In the genomic region with DNA sequence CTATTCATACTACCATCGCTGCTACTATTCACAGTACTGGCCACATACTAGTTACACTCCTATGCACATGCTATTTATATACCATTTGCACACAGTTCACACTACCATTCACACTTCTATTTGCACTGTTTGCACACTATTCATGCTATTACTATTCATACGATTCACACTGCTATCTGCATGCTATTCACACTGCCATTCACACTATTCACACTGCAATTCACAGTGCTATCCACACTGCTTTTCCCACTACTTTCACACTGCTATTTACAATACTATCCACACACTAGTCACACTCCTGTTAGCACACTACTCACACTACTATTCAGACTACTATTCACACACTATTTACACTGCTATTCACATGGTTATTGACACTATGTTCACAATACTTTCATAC, we compare ENCODE assay signal across 32 cellular contexts.
"Had no signal": no experiment of that assay in that cellular context is flagged by ENCODE, and none has a peak within 500 bp of the region (broad histone marks: within the 10 kb centered on the region; RNA-seq: fewer than 3 reads in every experiment).

No MANE protein-coding gene starts in this region.

- H3K4me2 ChIP-seq: PC-9 had no signal

- H2AFZ ChIP-seq: PC-9 had no signal

- H3K36me3 ChIP-seq: adrenal gland, breast epithelium, WERI-Rb-1 had no signal

- H3K4me1 ChIP-seq: breast epithelium had no signal

- H3K4me3 ChIP-seq: adrenal gland, body of pancreas, breast epithelium, coronary artery, PC-9 had no signal

- H3K4me3 Mint-ChIP-seq: activated CD8-positive, alpha-beta T cell treated with anti-CD3 and anti-CD28 coated beads, Interleukin-2, amount 10 ng/mL, durations not matched to agents 7 days and 5 days; activated naive CD4-positive, alpha-beta T cell treated with anti-CD3 and anti-CD28 coated beads for 36 hours; activated T-cell treated with anti-CD3 and anti-CD28 coated beads, Interleukin-2, amount 50 U/mL, for 24 hours; activated T-helper 1 cell treated with anti-CD3 and anti-CD28 coated beads, Interleukin-12 subunit alpha, Interleukin-12 subunit beta, Interleukin-2, Interleukin-4 antibody, amounts not matched to agents 30 ng/mL and 10 ng/mL and 1 ng/mL, durations not matched to agents 14 hours and 24 hours and 36 hours had no signal

- H3K27me3 ChIP-seq: body of pancreas, breast epithelium had no signal

- H3K9me3 Mint-ChIP-seq: activated naive CD4-positive, alpha-beta T cell treated with anti-CD3 and anti-CD28 coated beads for 36 hours; activated T-cell treated with anti-CD3 and anti-CD28 coated beads, Interleukin-2, amount 50 U/mL, for 24 hours; activated T-helper 1 cell treated with anti-CD3 and anti-CD28 coated beads, Interleukin-12 subunit alpha, Interleukin-12 subunit beta, Interleukin-2, Interleukin-4 antibody, amounts not matched to agents 30 ng/mL and 10 ng/mL and 1 ng/mL, durations not matched to agents 14 hours and 24 hours and 36 hours had no signal

- H3K9me3 ChIP-seq: adrenal gland, body of pancreas, breast epithelium had no signal

- H3K27ac Mint-ChIP-seq: activated CD8-positive, alpha-beta T cell treated with anti-CD3 and anti-CD28 coated beads, Interleukin-2, amount 10 ng/mL, durations not matched to agents 7 days and 5 days; activated naive CD4-positive, alpha-beta T cell treated with anti-CD3 and anti-CD28 coated beads for 36 hours; activated naive CD4-positive, alpha-beta T cell treated with anti-CD3 and anti-CD28 coated beads, Interleukin-2, amount 50 U/mL, for 72 hours; activated T-cell treated with anti-CD3 and anti-CD28 coated beads, Interleukin-2, amount 50 U/mL, for 24 hours; activated T-helper 1 cell treated with anti-CD3 and anti-CD28 coated beads, Interleukin-12 subunit alpha, Interleukin-12 subunit beta, Interleukin-2, Interleukin-4 antibody, amounts not matched to agents 30 ng/mL and 10 ng/mL and 1 ng/mL, durations not matched to agents 14 hours and 24 hours and 36 hours had no signal

- FAIRE-seq: astrocyte, RCC 7860 had no signal

- H3K27ac ChIP-seq: adrenal gland, body of pancreas, breast epithelium, coronary artery, PC-9, RWPE1, WERI-Rb-1 had no signal

- ATAC-seq: activated CD8-positive, alpha-beta T cell treated with anti-CD3 and anti-CD28 coated beads, Interleukin-2, amount 10 ng/mL, durations not matched to agents 7 days and 5 days; activated naive CD4-positive, alpha-beta T cell treated with anti-CD3 and anti-CD28 coated beads, Interleukin-2, amount 50 U/mL, for 72 hours; body of pancreas; Right ventricle myocardium inferior; SK-N-SH treated with all-trans-retinoic acid at 6 μM for 48 hours had no signal

- H3K27me3 Mint-ChIP-seq: activated T-cell treated with anti-CD3 and anti-CD28 coated beads, Interleukin-2, amount 50 U/mL, for 24 hours had no signal

- DNase-seq: activated CD4-positive, alpha-beta T cell treated with anti-CD3 and anti-CD28 coated beads for 1 hour; activated CD4-positive, alpha-beta T cell treated with anti-CD3 and anti-CD28 coated beads for 48 hours; activated CD4-positive, alpha-beta T cell treated with anti-CD3 and anti-CD28 coated beads, Interleukin-2, amount 50 U/mL, for 48 hours; activated CD4-positive, CD25-positive, alpha-beta regulatory T cell; activated CD8-positive, alpha-beta T cell treated with anti-CD3 and anti-CD28 coated beads, Interleukin-2, amount 10 ng/mL, durations not matched to agents 7 days and 5 days; activated gamma-delta T cell treated with Interleukin-2 at 50 U/mL for 16 hours; activated naive CD4-positive, alpha-beta T cell treated with anti-CD3 and anti-CD28 coated beads for 36 hours; adrenal gland; body of pancreas; NCI-H1105; NCI-H1417 treated with DMSO at 0.1 percent for 48 hours; NCI-H187 treated with DMSO at 0.1 percent for 48 hours; NCI-H2081; NCI-H345; NCI-H524 treated with DMSO at 0.1 percent for 48 hours; NK-92 treated with Interleukin-12 subunit alpha and Interleukin-12 subunit beta, amount 100 ng/mL, for 24 hours; PC-9; SIG-M5; T-helper 1 cell; T-helper 2 cell; T-helper 9 cell; WERI-Rb-1 had no signal
